10 cellular contexts compared by ENCODE assay signal in the genomic region with DNA sequence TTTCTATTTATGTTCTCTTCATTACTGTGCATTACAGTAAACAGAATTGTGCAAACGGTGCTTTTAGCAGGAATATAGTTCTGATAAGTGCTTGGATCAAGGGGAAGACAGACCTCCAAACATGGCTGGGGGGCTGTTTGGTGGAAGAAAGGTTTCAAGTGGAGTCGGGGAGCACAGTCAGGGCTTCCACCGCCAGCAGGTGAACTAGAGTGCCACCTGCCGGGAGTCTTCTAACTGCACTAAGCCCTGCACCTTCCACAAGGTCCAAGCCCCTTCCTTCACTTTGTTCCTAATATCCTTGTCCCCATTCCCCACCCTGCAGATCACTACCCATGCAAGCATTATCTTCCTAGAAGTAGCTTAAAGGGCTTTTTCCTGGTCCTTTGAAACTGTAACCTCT. TPM values are rescaled to one million over a fixed set of nuclear protein-coding genes. Genes with fewer than 3 reads are reported as not detected.
DNase-seq lines count a peak whose midpoint lies in the region; ATAC-seq and TF ChIP-seq lines count a peak whose summit lies in the region.
"Had no signal": no experiment of that assay in that cellular context is flagged by ENCODE, and none has a peak within 500 bp of the region (broad histone marks: within the 10 kb centered on the region; RNA-seq: fewer than 3 reads in every experiment).

No MANE protein-coding gene starts in this region.

- H3K79me2 ChIP-seq in H9 (ENCODE audit: insufficient read depth, low read length) (no peaks in the 10 kb centered on the region), hepatocyte (no peaks in the 10 kb centered on the region)

- no peaks in the 10 kb centered on the region for H4K20me1 ChIP-seq in H9 (ENCODE audit: control insufficient read depth, insufficient read depth, insufficient read length)
- H4K20me1 ChIP-seq in hepatocyte (ENCODE audit: insufficient read depth, poor library complexity, severe bottlenecking) = no peaks in the 10 kb centered on the region

- no peak overlapping the region for H4K8ac ChIP-seq in H9 (replicated peaks; ENCODE audit: insufficient read length, low read depth, low read length)

- POLR2A ChIA-PET in RWPE1 (lab: Yijun Ruan, JAX; ENCODE audit: low non-redundant PET) = no interaction called here

- H2AK5ac ChIP-seq in H9 (ENCODE audit: insufficient read length, low read length) = no peak overlapping the region

- H3K9me3 Mint-ChIP-seq in H9 = no peaks in the 10 kb centered on the region; a peak in 1 of 5 replicates
- H3K9me3 Mint-ChIP-seq: mesothelial cell of epicardium had no signal

- H2BK12ac ChIP-seq in H9 (ENCODE audit: insufficient read length, low read depth, low read length) = no peak overlapping the region

- peaks cover 23 to 27% of the 10 kb centered on the region in 2 experiments for H3K4me1 Mint-ChIP-seq in H9

- H3K9me2 ChIP-seq in hepatocyte (replicated peaks; ENCODE audit: insufficient read depth) = no peaks in the 10 kb centered on the region

- H3T11ph ChIP-seq in H9 (ENCODE audit: low read length) = no peak overlapping the region

- peaks cover 75% of the 10 kb centered on the region for H3K27me3 Mint-ChIP-seq in H9 (ENCODE audit: low read depth)

- peaks cover 30% of the 10 kb centered on the region for H3K27me3 ChIP-seq in H9 (ENCODE audit: insufficient read depth, low read length)
- H3K27me3 ChIP-seq in hepatocyte = peaks cover 54% of the 10 kb centered on the region
- H3K27me3 ChIP-seq in tibial artery = peaks cover 0 to 55% of the 10 kb centered on the region in 2 donors

- H3K18ac ChIP-seq in H9 (ENCODE audit: insufficient read length, low read depth, low read length) = no peak overlapping the region

- H3K9me3 ChIP-seq in H9 (ENCODE audit: control insufficient read depth, low read depth, low read length) (no peaks in the 10 kb centered on the region), hepatocyte (ENCODE audit: low read depth) (no peaks in the 10 kb centered on the region), tibial artery (no peaks in the 10 kb centered on the region)
- H3K9me3 ChIP-seq: thoracic aorta had no signal

- WGBS in H9 (ENCODE audit: extremely low coverage, insufficient read length, low lambda C conversion rate) = no CpG with 5 or more reads among the region's 4 CpGs
- WGBS in hepatocyte (ENCODE audit: low lambda C conversion rate, missing lambda C conversion rate) = 7% methylated on average over 4 of the region's 4 CpGs

- no peak overlapping the region for H3K23ac ChIP-seq in H9 (ENCODE audit: insufficient read length, low read depth, low read length)

- no peak for ATAC-seq in HG03108 (IDR thresholded peaks at IDR 0.05; ENCODE audit: unreplicated experiment)

- DNase-seq in CD1c-positive myeloid dendritic cell (ENCODE audit: extremely low spot score) = peak; percentile 9
- peak; percentile 62 for DNase-seq in H9
- DNase-seq in RWPE1 (ENCODE audit: low spot score) = no peak
- no peak for DNase-seq in hepatocyte (ENCODE audit: low spot score)
- DNase-seq in OCI-M2 (lab: John Stamatoyannopoulos, UW; ENCODE audit: unreplicated experiment) = no peak
- DNase-seq in activated T-cell treated with anti-CD3 and anti-CD28 coated beads, Interleukin-2, amount 50 U/mL, for 1 hour = no peak
- no peak for DNase-seq in tibial artery

- H3K4ac ChIP-seq in H9 (ENCODE audit: low read depth, low read length) = no peak overlapping the region

- no peak overlapping the region for H2BK20ac ChIP-seq in H9 (ENCODE audit: low read depth, low read length, poor library complexity, severe bottlenecking)

- CTCF ChIA-PET in RWPE1 (lab: Yijun Ruan, JAX) = no interaction called here

- no peak overlapping the region for H3K56ac ChIP-seq in H9 (ENCODE audit: insufficient read length, low read depth, low read length)

- intact Hi-C loops in tibial artery (cut with DNase I; ENCODE audit: low total_unique reads) = no loop called here

- H4K91ac ChIP-seq in H9 (ENCODE audit: insufficient read length, low read depth, low read length) = no peak overlapping the region

- H2BK120ac ChIP-seq in H9 (ENCODE audit: low read depth, low read length, poor library complexity, severe bottlenecking) = no peak overlapping the region

- H3K14ac ChIP-seq in H9 (ENCODE audit: insufficient read depth, low read length) = no peak overlapping the region

- no peak overlapping the region for H3K27ac ChIP-seq in H9 (ENCODE audit: insufficient read length, low read depth, low read length)
- H3K27ac ChIP-seq in RWPE1 = no peak overlapping the region
- H3K27ac ChIP-seq in hepatocyte = no peak overlapping the region
- no peak overlapping the region for H3K27ac ChIP-seq in tibial artery
- H3K27ac ChIP-seq: thoracic aorta had no signal

- H3K4me1 ChIP-seq in H9 (ENCODE audit: insufficient read depth, low read length) = no peaks in the 10 kb centered on the region
- no peaks in the 10 kb centered on the region for H3K4me1 ChIP-seq in hepatocyte (ENCODE audit: insufficient read depth)
- H3K4me1 ChIP-seq in tibial artery = peaks cover 0 to 4% (median 3%) of the 10 kb centered on the region in 4 donors

- H3K4me3 Mint-ChIP-seq in H9 = no peak overlapping the region
- H3K4me3 Mint-ChIP-seq: mesothelial cell of epicardium had no signal

- no peaks in the 10 kb centered on the region for H3K79me1 ChIP-seq in H9 (ENCODE audit: insufficient read depth, low read depth, low read length, poor library complexity, severe bottlenecking)

- H4K5ac ChIP-seq in H9 (ENCODE audit: insufficient read length, low read depth, low read length) = no peak overlapping the region

- no peak overlapping the region for H2BK15ac ChIP-seq in H9 (ENCODE audit: low read depth, low read length)

- H3K4me3 ChIP-seq in hepatocyte = no peak overlapping the region
- H3K4me3 ChIP-seq in tibial artery = no peak overlapping the region
- H3K4me3 ChIP-seq: thoracic aorta had no signal

- H3K23me2 ChIP-seq in H9 (ENCODE audit: insufficient read length, low read depth, low read length, poor library complexity, severe bottlenecking) = no peaks in the 10 kb centered on the region

- H3K27ac Mint-ChIP-seq in H9 = no peak overlapping the region
- H3K27ac Mint-ChIP-seq: mesothelial cell of epicardium had no signal

- no peak overlapping the region for H3K9ac ChIP-seq in H9 (ENCODE audit: extremely low read depth, insufficient read length, low read length)

- peak; percentile 78 for TF ChIP-seq CTCF in H9 (conservative IDR thresholded peaks at IDR 0.05)
- peak; percentile 49 for TF ChIP-seq CTCF in RWPE1 (conservative IDR thresholded peaks at IDR 0.05; ENCODE audit: low read depth)
- TF ChIP-seq CTCF in hepatocyte (IDR thresholded peaks at IDR 0.05; ENCODE audit: poor library complexity) = peak; percentile 34
- no peak for TF ChIP-seq CTCF in tibial artery (IDR thresholded peaks at IDR 0.05)

- no peak overlapping the region for H3K4me2 ChIP-seq in H9 (ENCODE audit: insufficient read depth, insufficient read length, low read length)
- no peak overlapping the region for H3K4me2 ChIP-seq in hepatocyte

- H3K36me3 ChIP-seq in hepatocyte (replicated peaks; ENCODE audit: insufficient read depth, low read depth) = no peaks in the 10 kb centered on the region
- H3K36me3 ChIP-seq in tibial artery = no peaks in the 10 kb centered on the region
- H3K36me3 ChIP-seq: thoracic aorta had no signal

- H2BK5ac ChIP-seq in H9 (ENCODE audit: insufficient read length, low read length) = no peak overlapping the region

- H2AFZ ChIP-seq in H9 (ENCODE audit: low read length) (no peak overlapping the region), hepatocyte (no peak overlapping the region)

- H3K36me3 Mint-ChIP-seq in H9 (ENCODE audit: insufficient read depth in 1 of 3, low read depth in 3 of 3) = no peaks in the 10 kb centered on the region
- H3K36me3 Mint-ChIP-seq: mesothelial cell of epicardium had no signal

RNA-seq across cellular contexts. Expression of a gene that starts 11.1 kb away (rescaled TPM):
- total RNA-seq in H9 (2021) (0.48 and 0.72 TPM in 2 replicates), hepatocyte (1.7 TPM in 2 replicates)
- polyA plus RNA-seq in hepatocyte = 0.16 and 0.24 TPM in 2 replicates
- total RNA-seq: thoracic aorta had no signal

Comparison
In these comparisons a context has a peak if more than half of its experiments do, and no peak if none do; other contexts are left out.
1. DNase-seq: peak in CD1c-positive myeloid dendritic cell (single experiment) and H9 (single experiment); none in RWPE1 (single experiment), hepatocyte (single experiment), OCI-M2 (single experiment), activated T-cell treated with anti-CD3 and anti-CD28 coated beads, Interleukin-2, amount 50 U/mL, for 1 hour (single experiment) and tibial artery (0 of 2).
2. CTCF ChIP-seq: peak in H9 (single experiment), RWPE1 (single experiment) and hepatocyte (single experiment); none in tibial artery (0 of 2).